Comparison of ENCODE assay signal across 19 cellular contexts in genomic region chr1:187876775-187877174, GRCh38.
DNase-seq lines count a peak whose midpoint lies in the region; ATAC-seq and TF ChIP-seq lines count a peak whose summit lies in the region.
"Had no signal": no experiment of that assay in that cellular context is flagged by ENCODE, and none has a peak within 500 bp of the region (broad histone marks: within the 10 kb centered on the region; RNA-seq: fewer than 3 reads in every experiment).

No MANE protein-coding gene starts in this region.

- ATAC-seq in HG02981 (IDR thresholded peaks at IDR 0.05; ENCODE audit: unreplicated experiment) (peak; percentile 80), GM19395 (IDR thresholded peaks at IDR 0.05; ENCODE audit: unreplicated experiment) (no peak), left colon (no peak)
- no peak for ATAC-seq in activated naive CD4-positive, alpha-beta T cell treated with anti-CD3 and anti-CD28 coated beads, Interleukin-2, amount 50 U/mL, for 72 hours

- TF ChIP-seq CTCF in GM10248 (IDR thresholded peaks at IDR 0.05; ENCODE audit: control extremely low read depth, extremely low read depth, low read depth, missing control alignments) = no peak

- POLR2A ChIA-PET in GM10248 (lab: Yijun Ruan, JAX) = no interaction called here

- DNase-seq in NCI-H146 (lab: John Stamatoyannopoulos, UW) (peak; percentile 51), NCI-H146 treated with DMSO at 0.1 percent for 48 hours (lab: John Stamatoyannopoulos, UW; ENCODE audit: unreplicated experiment) (no peak), GM10248 (ENCODE audit: extremely low spot score) (peak; percentile 9), NCI-H774 (lab: John Stamatoyannopoulos, UW) (peak; percentile 38), left colon (no peak)
- DNase-seq in activated naive CD4-positive, alpha-beta T cell treated with anti-CD3 and anti-CD28 coated beads, Interleukin-2, amount 50 U/mL, for 72 hours (ENCODE audit: low spot score in 2 of 2) = no peak
- DNase-seq: 8988T; BE2C; CD4-positive, alpha-beta T cell; DND-41; HFFc6; Kasumi-1; MM.1S; SK-N-SH; T-helper 1 cell; T1000 had no signal

- intact Hi-C loops in left colon (cut with DNase I, micrococcal nuclease) = no loop called here

- peaks cover 15 to 20% of the 10 kb centered on the region in 2 donors for H3K9me3 Mint-ChIP-seq in activated naive CD4-positive, alpha-beta T cell treated with anti-CD3 and anti-CD28 coated beads, Interleukin-2, amount 50 U/mL, for 72 hours

- H3K27ac Mint-ChIP-seq in activated naive CD4-positive, alpha-beta T cell treated with anti-CD3 and anti-CD28 coated beads, Interleukin-2, amount 50 U/mL, for 72 hours = no peak overlapping the region
- H3K27ac Mint-ChIP-seq: CD4-positive, alpha-beta T cell; HFFc6 had no signal

- CTCF ChIA-PET in GM10248 (lab: Yijun Ruan, JAX) = no interaction called here

- peaks cover 0 to 5% of the 10 kb centered on the region in 2 donors for H3K36me3 Mint-ChIP-seq in activated naive CD4-positive, alpha-beta T cell treated with anti-CD3 and anti-CD28 coated beads, Interleukin-2, amount 50 U/mL, for 72 hours
- H3K36me3 Mint-ChIP-seq: IgD-negative memory B cell had no signal

Comparison
In these comparisons a context has a peak if more than half of its experiments do, and no peak if none do; other contexts are left out.
1. DNase-seq: peak in NCI-H146 (single experiment), GM10248 (single experiment) and NCI-H774 (single experiment); none in NCI-H146 treated with DMSO at 0.1 percent for 48 hours (single experiment), activated naive CD4-positive, alpha-beta T cell treated with anti-CD3 and anti-CD28 coated beads, Interleukin-2, amount 50 U/mL, for 72 hours (0 of 2) and left colon (0 of 2).